Comparison of ENCODE assay signal across 8 cellular contexts in the genomic region with DNA sequence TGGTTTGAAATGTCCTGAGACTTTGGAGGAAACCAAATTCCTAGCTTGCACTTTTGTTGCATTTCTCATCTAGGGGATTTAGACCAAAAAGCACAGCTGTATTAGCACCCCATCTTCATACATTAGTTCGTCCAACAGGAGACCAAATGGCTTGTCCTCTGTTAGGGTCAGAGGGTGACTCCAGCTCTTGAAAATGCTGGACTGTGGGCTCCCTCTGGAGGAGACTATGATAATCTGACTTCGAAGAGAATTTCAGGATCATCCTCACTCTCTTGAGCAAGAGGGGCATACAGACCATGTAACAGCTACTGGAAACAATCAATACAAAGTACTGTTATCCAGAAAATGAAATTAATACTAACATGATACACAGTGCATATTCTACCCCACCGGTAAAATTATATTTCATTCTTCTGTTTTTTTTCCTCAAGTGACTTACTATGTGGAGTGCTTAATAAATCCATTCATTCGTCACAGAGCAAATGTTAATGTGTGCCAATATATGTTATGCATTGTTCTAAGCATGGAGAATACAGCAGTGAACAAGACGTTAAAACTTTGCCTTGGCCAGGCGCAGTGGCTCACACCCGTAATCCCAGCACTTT.
DNase-seq lines count a peak whose midpoint lies in the region; ATAC-seq and TF ChIP-seq lines count a peak whose summit lies in the region.

No MANE protein-coding gene starts in this region.

- H3K14ac ChIP-seq in neuronal stem cell (ENCODE audit: low read length): no peak overlapping the region

- no peak overlapping the region for H3K23ac ChIP-seq in neuronal stem cell (ENCODE audit: low read depth, low read length, poor library complexity)

- H4K91ac ChIP-seq in neuronal stem cell (ENCODE audit: low read depth, low read length, poor library complexity): no peak overlapping the region

- H3K4ac ChIP-seq in neuronal stem cell (ENCODE audit: low read length): no peak overlapping the region

- H3K36me3 ChIP-seq in neuronal stem cell (replicated peaks in 1 of 2; ENCODE audit: control insufficient read depth in 2 of 2, insufficient read depth in 2 of 2, low read length in 2 of 2) (no peaks in the 10 kb centered on the region), vagina (no peaks in the 10 kb centered on the region)

- H3K27me3 ChIP-seq in neuronal stem cell (ENCODE audit: control insufficient read depth in 3 of 3, insufficient read depth in 3 of 3, low read depth in 1 of 3, low read length in 3 of 3) (no peaks in the 10 kb centered on the region), vagina (no peaks in the 10 kb centered on the region)

- H3K79me1 ChIP-seq in neuronal stem cell (ENCODE audit: low read depth, low read length): no peaks in the 10 kb centered on the region

- no peak overlapping the region for H2BK12ac ChIP-seq in neuronal stem cell (ENCODE audit: low read length)

- no peaks in the 10 kb centered on the region for H3K4me1 Mint-ChIP-seq in activated T-cell treated with anti-CD3 and anti-CD28 coated beads, Interleukin-2, amount 50 U/mL, for 72 hours (ENCODE audit: low read depth)

- no peaks in the 10 kb centered on the region for H3K4me1 ChIP-seq in neuronal stem cell (ENCODE audit: control insufficient read depth in 2 of 2, insufficient read depth in 1 of 2, low read depth in 1 of 2, low read length in 2 of 2)
- no peaks in the 10 kb centered on the region for H3K4me1 ChIP-seq in vagina

- H2BK120ac ChIP-seq in neuronal stem cell (ENCODE audit: low read depth, low read length): no peak overlapping the region

- no peak overlapping the region for H3K27ac Mint-ChIP-seq in activated T-cell treated with anti-CD3 and anti-CD28 coated beads, Interleukin-2, amount 50 U/mL, for 72 hours

- peaks cover 4 to 7% of the 10 kb centered on the region in 2 donors for H3K36me3 Mint-ChIP-seq in activated T-cell treated with anti-CD3 and anti-CD28 coated beads, Interleukin-2, amount 50 U/mL, for 72 hours (ENCODE audit: insufficient read depth in 2 of 2)

- no peak overlapping the region for H2BK15ac ChIP-seq in neuronal stem cell (ENCODE audit: low read length)

- ATAC-seq in activated T-cell treated with anti-CD3 and anti-CD28 coated beads, Interleukin-2, amount 50 U/mL, for 72 hours (replicated peaks in 1 of 2): peak; percentile 66 to 79
- ATAC-seq in HG02870 (IDR thresholded peaks at IDR 0.05; ENCODE audit: unreplicated experiment): no peak

- H3K4me3 ChIP-seq in HFF-Myc (replicated peaks; ENCODE audit: low read depth, low read length): no peak overlapping the region
- no peak overlapping the region for H3K4me3 ChIP-seq in fibroblast of villous mesenchyme (ENCODE audit: low read depth, low read length)
- H3K4me3 ChIP-seq in neuronal stem cell (ENCODE audit: low read length in 2 of 2): no peak overlapping the region
- no peak overlapping the region for H3K4me3 ChIP-seq in vagina

- no peak overlapping the region for H3K18ac ChIP-seq in neuronal stem cell (ENCODE audit: low read length)

- no peak for TF ChIP-seq POLR2A in vagina (IDR thresholded peaks at IDR 0.05)

- H3K27ac ChIP-seq in neuronal stem cell (replicated peaks; ENCODE audit: low read length) (no peak overlapping the region), vagina (no peak overlapping the region)

- peaks cover 0 to 2% of the 10 kb centered on the region in 2 donors for H3K9me3 Mint-ChIP-seq in activated T-cell treated with anti-CD3 and anti-CD28 coated beads, Interleukin-2, amount 50 U/mL, for 72 hours

- H2AFZ ChIP-seq in neuronal stem cell (ENCODE audit: low read length): no peak overlapping the region

- no peak overlapping the region for H3K4me3 Mint-ChIP-seq in activated T-cell treated with anti-CD3 and anti-CD28 coated beads, Interleukin-2, amount 50 U/mL, for 72 hours

- H2BK5ac ChIP-seq in neuronal stem cell (ENCODE audit: low read length): no peak overlapping the region

- TF ChIP-seq CTCF in HFF-Myc (IDR thresholded peaks at IDR 0.05; ENCODE audit: low read depth, low read length, missing control alignments) (peak; percentile 69), fibroblast of villous mesenchyme (IDR thresholded peaks at IDR 0.05; ENCODE audit: insufficient read depth, low read depth, low read length) (peak; percentile 80), vagina (IDR thresholded peaks at IDR 0.05) (peak; percentile 69 to 87 (median 83))

- peaks cover 21% of the 10 kb centered on the region for H3K27me3 Mint-ChIP-seq in activated T-cell treated with anti-CD3 and anti-CD28 coated beads, Interleukin-2, amount 50 U/mL, for 72 hours (ENCODE audit: low read depth)

- WGBS in neuronal stem cell (ENCODE audit: extremely low coverage in 2 of 2, insufficient read length in 2 of 2, insufficient replicate concordance in 1 of 2), 2 donors: no CpG with 5 or more reads among the region's 7 CpGs

- H3K9me3 ChIP-seq in neuronal stem cell (replicated peaks in 1 of 2; ENCODE audit: control insufficient read depth in 2 of 2, insufficient read depth in 1 of 2, low read depth in 1 of 2, low read length in 2 of 2) (peaks cover 2 to 6% of the 10 kb centered on the region in 2 donors), vagina (no peaks in the 10 kb centered on the region)

- no peak overlapping the region for H3K9ac ChIP-seq in neuronal stem cell (ENCODE audit: low read depth, low read length, poor library complexity)

- DNase-seq in COR-L47 (lab: John Stamatoyannopoulos, UW) (peak; percentile 59), HFF-Myc (ENCODE audit: extremely low read depth, low read depth) (peak; percentile 40), NCI-H82 treated with DMSO at 0.1 percent for 48 hours (lab: John Stamatoyannopoulos, UW; ENCODE audit: unreplicated experiment) (peak; percentile 57), fibroblast of villous mesenchyme (ENCODE audit: low read depth) (peak; percentile 88), neuronal stem cell (ENCODE audit: low spot score) (peak; percentile 53), vagina (ENCODE audit: extremely low spot score in 2 of 2) (no peak)
- DNase-seq in activated T-cell treated with anti-CD3 and anti-CD28 coated beads, Interleukin-2, amount 50 U/mL, for 72 hours: peak; percentile 44 to 48

- no peak overlapping the region for H2AK5ac ChIP-seq in neuronal stem cell (ENCODE audit: low read depth, low read length)

- intact Hi-C loops in vagina (cut with DNase I): loop anchor here (5.0 to 10.0 kb wide), 2 partner anchors 107 to 735 kb away; no protein-coding TSS in a partner anchor

- no peak overlapping the region for H4K8ac ChIP-seq in neuronal stem cell (ENCODE audit: low read depth, low read length)

- no peak overlapping the region for H3K4me2 ChIP-seq in neuronal stem cell (ENCODE audit: insufficient read depth, low read length, poor library complexity, severe bottlenecking)

Comparison
In these comparisons a context has a peak if more than half of its experiments do, and no peak if none do; other contexts are left out.
1. DNase-seq: peak in COR-L47 (single experiment), HFF-Myc (single experiment), NCI-H82 treated with DMSO at 0.1 percent for 48 hours (single experiment), activated T-cell treated with anti-CD3 and anti-CD28 coated beads, Interleukin-2, amount 50 U/mL, for 72 hours (2 of 2), fibroblast of villous mesenchyme (single experiment) and neuronal stem cell (single experiment); none in vagina (0 of 2).
2. Peak in every context shown above with its lines, with median percentiles within 50 percentile points of each other: CTCF ChIP-seq.